Comparison of ENCODE assay signal across 9 cellular contexts in the genomic region with DNA sequence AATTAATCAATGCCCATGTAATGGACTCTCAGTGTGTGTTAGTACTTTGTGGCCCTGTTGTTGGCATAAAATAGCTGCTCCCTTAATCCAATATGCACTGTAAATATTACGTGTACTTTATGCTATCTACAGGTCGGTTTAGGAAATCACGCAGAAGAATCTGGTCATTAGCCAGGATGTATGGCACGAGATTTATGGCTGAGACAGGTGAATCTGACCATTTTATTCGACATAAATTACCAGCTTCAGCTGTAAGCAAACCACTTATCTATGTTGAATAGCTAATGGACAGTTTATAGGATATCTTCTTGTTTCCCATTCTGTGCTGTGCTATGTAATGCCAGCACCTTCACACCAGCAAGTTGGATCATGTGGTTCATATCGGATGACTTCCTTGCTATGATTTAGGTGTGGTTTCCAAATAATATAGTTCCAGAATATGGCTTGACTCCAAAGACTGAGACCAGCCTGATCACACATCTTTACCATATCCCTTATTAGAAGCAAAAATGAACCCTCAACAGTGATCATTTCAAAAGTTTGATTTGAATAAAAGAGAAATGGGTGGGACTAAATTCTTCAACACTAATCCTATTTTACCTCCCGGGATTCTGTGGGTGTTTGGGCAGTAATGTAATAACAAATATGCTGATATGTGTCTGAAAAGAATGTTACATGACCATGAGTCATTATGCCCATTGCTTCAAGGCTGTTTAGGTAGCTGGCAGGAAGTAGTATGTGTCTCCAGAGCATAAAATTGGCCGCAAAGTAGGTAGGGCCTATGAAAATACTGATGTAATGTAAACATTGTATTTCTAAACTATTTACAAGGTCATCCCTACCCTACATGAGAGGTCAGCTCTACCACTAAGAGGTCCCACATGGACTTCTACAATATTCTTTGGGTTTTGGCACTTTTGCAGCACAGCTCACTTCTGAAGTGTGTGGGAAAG.
DNase-seq lines count a peak whose midpoint lies in the region; ATAC-seq, FAIRE-seq and TF ChIP-seq lines count a peak whose summit lies in the region.
"Had no signal": no experiment of that assay in that cellular context is flagged by ENCODE, and none has a peak within 500 bp of the region (broad histone marks: within the 10 kb centered on the region; RNA-seq: fewer than 3 reads in every experiment).

No MANE protein-coding gene starts in this region.

- WGBS in A549 (ENCODE audit: missing lambda C conversion rate): 60% methylated on average over 8 of the region's 8 CpGs

- FAIRE-seq in A549 (lab: Jason Lieb, UNC): peak; percentile 61

- peaks cover 5 to 26% (median 17%) of the 10 kb centered on the region in 5 donors for H3K27me3 Mint-ChIP-seq in naive thymus-derived CD4-positive, alpha-beta T cell
- H3K27me3 Mint-ChIP-seq in progenitor cell of endocrine pancreas: no peaks in the 10 kb centered on the region

- H3K27me3 ChIP-seq in naive thymus-derived CD4-positive, alpha-beta T cell (ENCODE audit: control insufficient read depth in 2 of 2, insufficient read depth in 2 of 2, low read length in 2 of 2): no peaks in the 10 kb centered on the region

- no peak overlapping the region for H3K4me3 Mint-ChIP-seq in naive thymus-derived CD4-positive, alpha-beta T cell
- no peak overlapping the region for H3K4me3 Mint-ChIP-seq in progenitor cell of endocrine pancreas (ENCODE audit: low read depth)

- no peak for TF ChIP-seq CTCF in A549 (IDR thresholded peaks at IDR 0.05)
- TF ChIP-seq CTCF in progenitor cell of endocrine pancreas (IDR thresholded peaks at IDR 0.05; ENCODE audit: unreplicated experiment): no peak

- no peak for TF ChIP-seq POLR2A in A549 (IDR thresholded peaks at IDR 0.05; ENCODE audit: low read length)

- H3K27ac ChIP-seq in A549: peak overlapping the region; percentile 70 to 75
- no peak overlapping the region for H3K27ac ChIP-seq in naive thymus-derived CD4-positive, alpha-beta T cell (ENCODE audit: low read depth, low read length)

- POLR2A ChIA-PET in A549 (lab: Yijun Ruan, JAX): no interaction called here
- POLR2A ChIA-PET in naive thymus-derived CD4-positive, alpha-beta T cell (lab: Charles Lee): no interaction called here

- peak; percentile 92 to 99 for ATAC-seq in A549
- ATAC-seq in SK-N-SH treated with all-trans-retinoic acid at 6 μM for 48 hours: peak; percentile 48; the same call in 2 of the 3 replicates
- ATAC-seq in naive thymus-derived CD4-positive, alpha-beta T cell: no peak
- ATAC-seq in HG02642 (IDR thresholded peaks at IDR 0.05; ENCODE audit: poor library complexity, unreplicated experiment): no peak

- intact Hi-C loops in naive thymus-derived CD4-positive, alpha-beta T cell (cut with micrococcal nuclease): no loop called here

- peak in 1 of 2 experiments; percentile 79; a peak in 3 of 5 replicates for TF ChIP-seq RAD21 in A549 (conservative IDR thresholded peaks at IDR 0.05 in 1 of 2, IDR thresholded peaks at IDR 0.05 in 1 of 2)

- H3K4me2 ChIP-seq in A549: peak overlapping the region; percentile 51

- H3K27ac Mint-ChIP-seq in naive thymus-derived CD4-positive, alpha-beta T cell: no peak overlapping the region
- no peak overlapping the region for H3K27ac Mint-ChIP-seq in progenitor cell of endocrine pancreas

- CTCF ChIA-PET in A549 (lab: Yijun Ruan, JAX): interaction anchor here (0.6 to 1.3 kb wide), 3 partner anchors 25 to 129 kb away, joined by 3 read pairs; no protein-coding TSS in a partner anchor
- CTCF ChIA-PET in naive thymus-derived CD4-positive, alpha-beta T cell (lab: Charles Lee): interaction anchor here (0.7 kb wide), 1 partner anchor 686 kb away, joined by 4 read pairs; no protein-coding TSS in a partner anchor

- peaks cover 32% of the 10 kb centered on the region for H3K4me1 ChIP-seq in A549
- H3K4me1 ChIP-seq in naive thymus-derived CD4-positive, alpha-beta T cell (ENCODE audit: control insufficient read depth in 2 of 2, insufficient read depth in 2 of 2, low read length in 2 of 2): no peaks in the 10 kb centered on the region

- peaks cover 0 to 9% (median 0%) of the 10 kb centered on the region in 5 donors for H3K36me3 Mint-ChIP-seq in naive thymus-derived CD4-positive, alpha-beta T cell
- H3K36me3 Mint-ChIP-seq in progenitor cell of endocrine pancreas (ENCODE audit: insufficient read depth): peaks cover 1% of the 10 kb centered on the region

- peak; percentile 95 to 96; a peak in 4 of 5 replicates for TF ChIP-seq EP300 in A549 (IDR thresholded peaks at IDR 0.05)

- no peaks in the 10 kb centered on the region for H3K36me3 ChIP-seq in naive thymus-derived CD4-positive, alpha-beta T cell (ENCODE audit: control insufficient read depth in 2 of 3, insufficient read depth in 3 of 3, low read length in 3 of 3)

- peaks cover 30% of the 10 kb centered on the region for H3K9me3 ChIP-seq in A549
- no peaks in the 10 kb centered on the region for H3K9me3 ChIP-seq in naive thymus-derived CD4-positive, alpha-beta T cell (ENCODE audit: control insufficient read depth in 2 of 3, low read length in 3 of 3)

- H3K4me3 ChIP-seq in A549: no peak overlapping the region
- no peak overlapping the region for H3K4me3 ChIP-seq in naive thymus-derived CD4-positive, alpha-beta T cell (ENCODE audit: low read length)

- DNase-seq in A549 (ENCODE audit: low read depth in 1 of 2, low spot score in 1 of 2) (peak; percentile 49 to 84), HPDE6-E6E7 (ENCODE audit: extremely low spot score) (peak; percentile 77), foreskin melanocyte (peak; percentile 39), progenitor cell of endocrine pancreas (ENCODE audit: low spot score, unreplicated experiment) (no peak), NCI-H1048 (lab: John Stamatoyannopoulos, UW) (no peak)
- DNase-seq in naive thymus-derived CD4-positive, alpha-beta T cell: no peak
- DNase-seq: NCI-H510A treated with DMSO at 0.1 percent for 48 hours had no signal

- H3K9me3 Mint-ChIP-seq in naive thymus-derived CD4-positive, alpha-beta T cell: peaks cover 4 to 24% (median 10%) of the 10 kb centered on the region in 11 donors
- H3K9me3 Mint-ChIP-seq in progenitor cell of endocrine pancreas (ENCODE audit: low read depth): peaks cover 23% of the 10 kb centered on the region

- no peaks in the 10 kb centered on the region for H3K4me1 Mint-ChIP-seq in naive thymus-derived CD4-positive, alpha-beta T cell
- H3K4me1 Mint-ChIP-seq in progenitor cell of endocrine pancreas (ENCODE audit: low read depth): no peaks in the 10 kb centered on the region

TF ChIP-seq in A549, 52 proteins besides CTCF, POLR2A, EP300 and RAD21 (continues in another document):
- TF ChIP-seq JUN (IDR thresholded peaks at IDR 0.05) (peak; percentile 95 to 99), SMC3 (IDR thresholded peaks at IDR 0.05) (peak; percentile 69), KDM1A (IDR thresholded peaks at IDR 0.05; ENCODE audit: low read depth) (no peak), GATA3 (IDR thresholded peaks at IDR 0.05; ENCODE audit: borderline replicate concordance) (peak; percentile 81), CEBPB (IDR thresholded peaks at IDR 0.05) (peak; percentile 88 to 96)
- TF ChIP-seq, protein P1, sequence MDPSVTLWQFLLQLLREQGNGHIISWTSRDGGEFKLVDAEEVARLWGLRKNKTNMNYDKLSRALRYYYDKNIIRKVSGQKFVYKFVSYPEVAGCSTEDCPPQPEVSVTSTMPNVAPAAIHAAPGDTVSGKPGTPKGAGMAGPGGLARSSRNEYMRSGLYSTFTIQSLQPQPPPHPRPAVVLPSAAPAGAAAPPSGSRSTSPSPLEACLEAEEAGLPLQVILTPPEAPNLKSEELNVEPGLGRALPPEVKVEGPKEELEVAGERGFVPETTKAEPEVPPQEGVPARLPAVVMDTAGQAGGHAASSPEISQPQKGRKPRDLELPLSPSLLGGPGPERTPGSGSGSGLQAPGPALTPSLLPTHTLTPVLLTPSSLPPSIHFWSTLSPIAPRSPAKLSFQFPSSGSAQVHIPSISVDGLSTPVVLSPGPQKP (IDR thresholded peaks at IDR 0.05; ENCODE audit: low read depth, low read length): no peak
- TF ChIP-seq, protein P2, sequence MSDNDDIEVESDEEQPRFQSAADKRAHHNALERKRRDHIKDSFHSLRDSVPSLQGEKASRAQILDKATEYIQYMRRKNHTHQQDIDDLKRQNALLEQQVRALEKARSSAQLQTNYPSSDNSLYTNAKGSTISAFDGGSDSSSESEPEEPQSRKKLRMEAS (IDR thresholded peaks at IDR 0.05): peak; percentile 50; the same call in 1 of the 2 replicates

TF ChIP-seq in SK-N-SH treated with all-trans-retinoic acid at 6 μM for 48 hours, 23 proteins besides CTCF, POLR2A, EP300 and RAD21:
- TF ChIP-seq ZNF8 (CRISPR knock-in tag; IDR thresholded peaks at IDR 0.05) (no peak), ARNTL (CRISPR knock-in tag; IDR thresholded peaks at IDR 0.05; ENCODE audit: borderline replicate concordance, low read depth) (no peak), GLIS3 (CRISPR knock-in tag; IDR thresholded peaks at IDR 0.05) (no peak)
- TF ChIP-seq, protein P3, sequence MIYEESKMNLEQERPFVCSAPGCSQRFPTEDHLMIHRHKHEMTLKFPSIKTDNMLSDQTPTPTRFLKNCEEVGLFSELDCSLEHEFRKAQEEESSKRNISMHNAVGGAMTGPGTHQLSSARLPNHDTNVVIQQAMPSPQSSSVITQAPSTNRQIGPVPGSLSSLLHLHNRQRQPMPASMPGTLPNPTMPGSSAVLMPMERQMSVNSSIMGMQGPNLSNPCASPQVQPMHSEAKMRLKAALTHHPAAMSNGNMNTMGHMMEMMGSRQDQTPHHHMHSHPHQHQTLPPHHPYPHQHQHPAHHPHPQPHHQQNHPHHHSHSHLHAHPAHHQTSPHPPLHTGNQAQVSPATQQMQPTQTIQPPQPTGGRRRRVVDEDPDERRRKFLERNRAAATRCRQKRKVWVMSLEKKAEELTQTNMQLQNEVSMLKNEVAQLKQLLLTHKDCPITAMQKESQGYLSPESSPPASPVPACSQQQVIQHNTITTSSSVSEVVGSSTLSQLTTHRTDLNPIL (CRISPR knock-in tag; IDR thresholded peaks at IDR 0.05; ENCODE audit: low read depth): no peak

Comparison
In these comparisons a context has a peak if more than half of its experiments do, and no peak if none do; other contexts are left out.
1. ATAC-seq: peak in A549 (2 of 2) and SK-N-SH treated with all-trans-retinoic acid at 6 μM for 48 hours (single experiment); none in naive thymus-derived CD4-positive, alpha-beta T cell (single experiment) and HG02642 (single experiment).
2. DNase-seq: peak in A549 (2 of 2), HPDE6-E6E7 (single experiment) and foreskin melanocyte (single experiment); none in naive thymus-derived CD4-positive, alpha-beta T cell (0 of 9), progenitor cell of endocrine pancreas (single experiment) and NCI-H1048 (single experiment).